ENCODE assay signal across 8 cellular contexts in genomic region chr13:28658539-28658795, GRCh38. TPM values are rescaled to one million over a fixed set of nuclear protein-coding genes. Genes with fewer than 3 reads are reported as not detected.
DNase-seq lines count a peak whose midpoint lies in the region; ATAC-seq lines count a peak whose summit lies in the region.

No MANE protein-coding gene starts in this region.

- H3K36me3 Mint-ChIP-seq in activated T-helper 2 cell treated with anti-CD3 and anti-CD28 coated beads, Interferon-gamma antibody, Interleukin-2, Interleukin-4, amounts not matched to agents 10 μg/mL and 5 μg/mL and 100 μg/mL, durations not matched to agents 14 hours and 24 hours and 36 hours (ENCODE audit: low read depth), result peaks cover 56% of the 10 kb centered on the region
- H3K36me3 Mint-ChIP-seq in stimulated activated naive B cell treated with anti-CD40 and anti-IgM and Interleukin-4, amounts not matched to agents 10 μg/mL and 1 μg/mL and 100 μg/mL, for 72 hours, result peaks cover 27 to 38% of the 10 kb centered on the region in 2 donors

- ATAC-seq in HG03139 (IDR thresholded peaks at IDR 0.05; ENCODE audit: unreplicated experiment) (peak; percentile 3), GM18520 (IDR thresholded peaks at IDR 0.05; ENCODE audit: unreplicated experiment) (no peak)
- ATAC-seq in stimulated activated naive B cell treated with anti-CD40 and anti-IgM and Interleukin-4, amounts not matched to agents 10 μg/mL and 1 μg/mL and 100 μg/mL, for 72 hours (replicated peaks), result peak; percentile 27 to 29

- H3K27me3 Mint-ChIP-seq in activated T-helper 2 cell treated with anti-CD3 and anti-CD28 coated beads, Interferon-gamma antibody, Interleukin-2, Interleukin-4, amounts not matched to agents 10 μg/mL and 5 μg/mL and 100 μg/mL, durations not matched to agents 14 hours and 24 hours and 36 hours (ENCODE audit: low read depth), result no peaks in the 10 kb centered on the region
- no peaks in the 10 kb centered on the region for H3K27me3 Mint-ChIP-seq in stimulated activated naive B cell treated with anti-CD40 and anti-IgM and Interleukin-4, amounts not matched to agents 10 μg/mL and 1 μg/mL and 100 μg/mL, for 72 hours

- H3K4me3 Mint-ChIP-seq in activated T-helper 2 cell treated with anti-CD3 and anti-CD28 coated beads, Interferon-gamma antibody, Interleukin-2, Interleukin-4, amounts not matched to agents 10 μg/mL and 5 μg/mL and 100 μg/mL, durations not matched to agents 14 hours and 24 hours and 36 hours (ENCODE audit: low read depth), result peak overlapping the region; percentile 96
- peak overlapping the region; percentile 88 to 98 for H3K4me3 Mint-ChIP-seq in stimulated activated naive B cell treated with anti-CD40 and anti-IgM and Interleukin-4, amounts not matched to agents 10 μg/mL and 1 μg/mL and 100 μg/mL, for 72 hours

- peaks cover 49% of the 10 kb centered on the region for H3K4me1 Mint-ChIP-seq in activated T-helper 2 cell treated with anti-CD3 and anti-CD28 coated beads, Interferon-gamma antibody, Interleukin-2, Interleukin-4, amounts not matched to agents 10 μg/mL and 5 μg/mL and 100 μg/mL, durations not matched to agents 14 hours and 24 hours and 36 hours (ENCODE audit: low read depth)
- H3K4me1 Mint-ChIP-seq in stimulated activated naive B cell treated with anti-CD40 and anti-IgM and Interleukin-4, amounts not matched to agents 10 μg/mL and 1 μg/mL and 100 μg/mL, for 72 hours, result peaks cover 38 to 62% of the 10 kb centered on the region in 2 donors

- DNase-seq in NCI-H1092 (lab: John Stamatoyannopoulos, UW) (peak; percentile 20), NCI-H1092 treated with DMSO at 0.1 percent for 48 hours (lab: John Stamatoyannopoulos, UW) (no peak)
- DNase-seq in activated T-helper 2 cell treated with anti-CD3 and anti-CD28 coated beads, Interferon-gamma antibody, Interleukin-2, Interleukin-4, amounts not matched to agents 10 μg/mL and 5 μg/mL and 100 μg/mL, durations not matched to agents 14 hours and 24 hours and 36 hours (ENCODE audit: low spot score), result no peak
- DNase-seq in stimulated activated naive B cell treated with anti-CD40 and anti-IgM and Interleukin-4, amounts not matched to agents 10 μg/mL and 1 μg/mL and 100 μg/mL, for 72 hours, result no peak
- DNase-seq in stimulated activated CD4-positive, alpha-beta T cell treated with anti-CD3 and anti-CD28 coated beads, Interleukin-12 subunit alpha, Interleukin-12 subunit beta, amount 100 ng/mL, for 4 hours, result no peak

- H3K9me3 Mint-ChIP-seq in activated T-helper 2 cell treated with anti-CD3 and anti-CD28 coated beads, Interferon-gamma antibody, Interleukin-2, Interleukin-4, amounts not matched to agents 10 μg/mL and 5 μg/mL and 100 μg/mL, durations not matched to agents 14 hours and 24 hours and 36 hours, result no peaks in the 10 kb centered on the region
- peaks cover 2 to 3% of the 10 kb centered on the region in 2 donors for H3K9me3 Mint-ChIP-seq in stimulated activated naive B cell treated with anti-CD40 and anti-IgM and Interleukin-4, amounts not matched to agents 10 μg/mL and 1 μg/mL and 100 μg/mL, for 72 hours

- intact Hi-C loops in activated T-helper 2 cell treated with anti-CD3 and anti-CD28 coated beads, Interferon-gamma antibody, Interleukin-2, Interleukin-4, amounts not matched to agents 10 μg/mL and 5 μg/mL and 100 μg/mL, durations not matched to agents 14 hours and 24 hours and 36 hours (cut with micrococcal nuclease), result loop anchor here (1.0 to 10.0 kb wide), 6 partner anchors 47 to 520 kb away; partner anchors contain the start of genes PAN3 and SLC46A3

- peak overlapping the region; percentile 73 for H3K4me3 ChIP-seq in iPS-11a (ENCODE audit: low read depth, low read length)

- peak overlapping the region; percentile 95 for H3K27ac Mint-ChIP-seq in activated T-helper 2 cell treated with anti-CD3 and anti-CD28 coated beads, Interferon-gamma antibody, Interleukin-2, Interleukin-4, amounts not matched to agents 10 μg/mL and 5 μg/mL and 100 μg/mL, durations not matched to agents 14 hours and 24 hours and 36 hours
- H3K27ac Mint-ChIP-seq in stimulated activated naive B cell treated with anti-CD40 and anti-IgM and Interleukin-4, amounts not matched to agents 10 μg/mL and 1 μg/mL and 100 μg/mL, for 72 hours, result peak overlapping the region; percentile 96

RNA-seq across cellular contexts. Expression of gene POMP, which starts 0.5 kb away (rescaled TPM):
- total RNA-seq in activated T-helper 2 cell treated with anti-CD3 and anti-CD28 coated beads, Interferon-gamma antibody, Interleukin-2, Interleukin-4, amounts not matched to agents 10 μg/mL and 5 μg/mL and 100 μg/mL, durations not matched to agents 14 hours and 24 hours and 36 hours, result 145 and 149 TPM in 2 replicates
